Comparison of ENCODE assay signal across 25 cellular contexts in genomic region chr20:24833592-24833991, GRCh38.
"Had no signal": no experiment of that assay in that cellular context is flagged by ENCODE, and none has a peak within 500 bp of the region (broad histone marks: within the 10 kb centered on the region; RNA-seq: fewer than 3 reads in every experiment).

No MANE protein-coding gene starts in this region.

- DNase-seq: activated CD4-positive, alpha-beta memory T cell treated with anti-CD3 and anti-CD28 coated beads for 36 hours; activated CD4-positive, alpha-beta T cell treated with anti-CD3 and anti-CD28 coated beads for 36 hours; activated CD4-positive, alpha-beta T cell treated with anti-CD3 and anti-CD28 coated beads, Interleukin-2, amount 10 ng/mL, durations not matched to agents 24 days and 14 days; activated CD4-positive, CD25-positive, alpha-beta regulatory T cell; activated CD4-positive, CD25-positive, alpha-beta regulatory T cell treated with anti-CD3 and anti-CD28 coated beads, Interleukin-2, amount 50 U/mL, for 72 hours; activated CD8-positive, alpha-beta memory T cell treated with anti-CD3 and anti-CD28 coated beads, Interleukin-2, amount 50 U/mL, for 48 hours; activated gamma-delta T cell; activated naive CD4-positive, alpha-beta T cell treated with anti-CD3 and anti-CD28 coated beads, Interleukin-2, amount 50 U/mL, for 16 hours; activated naive CD4-positive, alpha-beta T cell treated with Interleukin-2 at 50 U/mL for 16 hours; activated T-cell treated with anti-CD3 and anti-CD28 coated beads for 4 hours; activated T-cell treated with anti-CD3 and anti-CD28 coated beads, Interleukin-2, amount 50 U/mL, for 24 hours; activated T-cell treated with anti-CD3 and anti-CD28 coated beads, Interleukin-2, amount 50 U/mL, for 72 hours; amygdala; aorta; body of pancreas; central memory CD4-positive, alpha-beta T cell; cerebellar nuclear complex; colonic mucosa; effector CD8-positive, alpha-beta T cell; esophagus squamous epithelium; foreskin melanocyte; T-helper 2 cell had no signal

- H3K27ac ChIP-seq: body of pancreas, colonic mucosa, epithelial cell of prostate, esophagus squamous epithelium, gastroesophageal sphincter had no signal

- H3K9me3 Mint-ChIP-seq: activated CD4-positive, alpha-beta memory T cell treated with anti-CD3 and anti-CD28 coated beads for 36 hours; activated CD4-positive, alpha-beta T cell treated with anti-CD3 and anti-CD28 coated beads, Interleukin-2, amount 10 ng/mL, durations not matched to agents 24 days and 14 days; activated T-cell treated with anti-CD3 and anti-CD28 coated beads, Interleukin-2, amount 50 U/mL, for 24 hours; activated T-cell treated with anti-CD3 and anti-CD28 coated beads, Interleukin-2, amount 50 U/mL, for 72 hours had no signal

- H3K36me3 ChIP-seq: colonic mucosa, esophagus squamous epithelium, gastroesophageal sphincter had no signal

- H3K4me1 ChIP-seq: body of pancreas, colonic mucosa, gastroesophageal sphincter had no signal

- H3K27ac Mint-ChIP-seq: activated CD4-positive, alpha-beta memory T cell treated with anti-CD3 and anti-CD28 coated beads for 36 hours; activated CD4-positive, alpha-beta T cell treated with anti-CD3 and anti-CD28 coated beads for 36 hours; activated CD4-positive, alpha-beta T cell treated with anti-CD3 and anti-CD28 coated beads, Interleukin-2, amount 10 ng/mL, durations not matched to agents 24 days and 14 days; activated naive CD8-positive, alpha-beta T cell; activated T-cell treated with anti-CD3 and anti-CD28 coated beads, Interleukin-2, amount 50 U/mL, for 24 hours; activated T-cell treated with anti-CD3 and anti-CD28 coated beads, Interleukin-2, amount 50 U/mL, for 72 hours had no signal

- H3K4me3 Mint-ChIP-seq: activated CD4-positive, alpha-beta memory T cell treated with anti-CD3 and anti-CD28 coated beads for 36 hours; activated CD4-positive, alpha-beta T cell treated with anti-CD3 and anti-CD28 coated beads for 36 hours; activated CD4-positive, alpha-beta T cell treated with anti-CD3 and anti-CD28 coated beads, Interleukin-2, amount 10 ng/mL, durations not matched to agents 24 days and 14 days; activated naive CD8-positive, alpha-beta T cell; activated T-cell treated with anti-CD3 and anti-CD28 coated beads, Interleukin-2, amount 50 U/mL, for 24 hours; activated T-cell treated with anti-CD3 and anti-CD28 coated beads, Interleukin-2, amount 50 U/mL, for 72 hours had no signal

- H3K9me3 ChIP-seq: body of pancreas, colonic mucosa, esophagus squamous epithelium had no signal

- H3K4me3 ChIP-seq: body of pancreas, colonic mucosa, esophagus squamous epithelium, gastroesophageal sphincter had no signal

- H3K27me3 Mint-ChIP-seq: activated CD4-positive, alpha-beta T cell treated with anti-CD3 and anti-CD28 coated beads for 36 hours; activated T-cell treated with anti-CD3 and anti-CD28 coated beads, Interleukin-2, amount 50 U/mL, for 24 hours had no signal

- ATAC-seq: activated CD4-positive, alpha-beta T cell treated with anti-CD3 and anti-CD28 coated beads for 36 hours; activated T-cell treated with anti-CD3 and anti-CD28 coated beads, Interleukin-2, amount 50 U/mL, for 72 hours; body of pancreas; gastroesophageal sphincter had no signal

- H3K27me3 ChIP-seq: body of pancreas, colonic mucosa, esophagus squamous epithelium, gastroesophageal sphincter had no signal

- H3K36me3 Mint-ChIP-seq: activated CD4-positive, alpha-beta memory T cell treated with anti-CD3 and anti-CD28 coated beads for 36 hours; activated naive CD8-positive, alpha-beta T cell had no signal

- H3K4me1 Mint-ChIP-seq: activated CD4-positive, alpha-beta T cell treated with anti-CD3 and anti-CD28 coated beads for 36 hours; activated CD4-positive, alpha-beta T cell treated with anti-CD3 and anti-CD28 coated beads, Interleukin-2, amount 10 ng/mL, durations not matched to agents 24 days and 14 days had no signal
